In the genomic region with DNA sequence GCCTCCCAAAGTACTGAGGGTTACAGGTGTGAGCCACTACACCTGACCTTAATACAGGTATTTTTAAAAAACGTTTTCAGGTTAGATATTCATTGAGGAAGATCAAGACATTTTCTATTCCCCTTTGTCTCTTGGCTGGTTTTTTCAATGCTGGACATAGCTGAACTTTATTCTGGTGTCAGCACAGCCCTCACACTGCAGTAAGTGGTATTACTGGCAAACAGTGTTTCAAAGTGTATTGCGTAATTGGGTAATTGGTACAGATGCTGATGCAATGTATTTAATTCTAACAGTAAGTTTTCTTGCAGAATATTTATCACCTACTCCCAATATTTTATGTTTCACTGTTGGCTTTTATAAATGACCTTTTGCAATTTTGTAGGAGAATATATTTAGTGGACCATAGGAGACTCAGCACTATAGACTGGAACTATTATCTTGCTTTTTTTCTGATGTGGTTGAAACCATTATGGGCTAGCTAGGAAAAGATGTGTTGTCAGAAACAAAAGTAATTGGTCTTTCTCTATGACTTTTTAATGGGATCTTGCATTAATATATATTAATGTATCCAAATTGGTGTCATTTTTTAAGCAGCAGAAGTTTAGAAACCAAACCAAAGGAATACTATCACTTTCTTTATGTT, we compare ENCODE assay signal across 10 cellular contexts.
DNase-seq lines count a peak whose midpoint lies in the region; ATAC-seq and TF ChIP-seq lines count a peak whose summit lies in the region.
"Had no signal": no experiment of that assay in that cellular context is flagged by ENCODE, and none has a peak within 500 bp of the region (broad histone marks: within the 10 kb centered on the region; RNA-seq: fewer than 3 reads in every experiment).

No MANE protein-coding gene starts in this region.

- no peaks in the 10 kb centered on the region for H3K36me3 ChIP-seq in BE2C
- H3K36me3 ChIP-seq: transverse colon had no signal

- no peaks in the 10 kb centered on the region for H3K27me3 ChIP-seq in BE2C
- H3K27me3 ChIP-seq: transverse colon had no signal

- no peak overlapping the region for H3K4me3 ChIP-seq in BE2C (ENCODE audit: low read depth, low read length)
- H3K4me3 ChIP-seq: transverse colon had no signal

- H3K9me3 ChIP-seq in BE2C: no peaks in the 10 kb centered on the region

- peak; percentile 37 for TF ChIP-seq CTCF in BE2C (IDR thresholded peaks at IDR 0.05; ENCODE audit: low read depth, low read length)

- H3K4me1 ChIP-seq in BE2C: no peaks in the 10 kb centered on the region; the same call in 1 of the 2 replicates
- H3K4me1 ChIP-seq: transverse colon had no signal

- ATAC-seq in left lobe of liver (peak; percentile 95), HG02798 (IDR thresholded peaks at IDR 0.05; ENCODE audit: poor library complexity, unreplicated experiment) (no peak), HG03432 (IDR thresholded peaks at IDR 0.05; ENCODE audit: unreplicated experiment) (no peak)

- DNase-seq in BE2C: no peak
- peak; percentile 32 for DNase-seq in LoVo (ENCODE audit: low spot score)
- DNase-seq in SW480 (ENCODE audit: low spot score): peak; percentile 59
- no peak for DNase-seq in left lobe of liver (ENCODE audit: low spot score)
- no peak for DNase-seq in NCI-H2029 treated with DMSO at 0.1 percent for 48 hours (lab: John Stamatoyannopoulos, UW)
- DNase-seq in activated naive CD4-positive, alpha-beta T cell treated with anti-CD3 and anti-CD28 coated beads, Interleukin-2, amount 50 U/mL, for 16 hours: no peak
- DNase-seq: dermis blood vessel endothelial cell, transverse colon had no signal

Comparison
In these comparisons a context has a peak if more than half of its experiments do, and no peak if none do; other contexts are left out.
1. DNase-seq: peak in LoVo (single experiment) and SW480 (single experiment); none in BE2C (single experiment), left lobe of liver (single experiment), NCI-H2029 treated with DMSO at 0.1 percent for 48 hours (single experiment) and activated naive CD4-positive, alpha-beta T cell treated with anti-CD3 and anti-CD28 coated beads, Interleukin-2, amount 50 U/mL, for 16 hours (single experiment).